ENCODE assay signal across 8 cellular contexts in genomic region chr3:186826978-186827857, GRCh38. TPM values are rescaled to one million over a fixed set of nuclear protein-coding genes. Genes with fewer than 3 reads are reported as not detected.
A peak's percentile ranks its signal among the peaks of the same experiment; 100 is the strongest.
DNase-seq lines count a peak whose midpoint lies in the region; ATAC-seq and TF ChIP-seq lines count a peak whose summit lies in the region.

No MANE protein-coding gene starts in this region.

- H3K27ac Mint-ChIP-seq in chondrocyte (ENCODE audit: unreplicated experiment): no peak overlapping the region

- no peaks in the 10 kb centered on the region for H3K9me3 Mint-ChIP-seq in chondrocyte (ENCODE audit: low read depth)

- peaks cover 36% of the 10 kb centered on the region for H3K27me3 Mint-ChIP-seq in chondrocyte (ENCODE audit: low read depth)

- DNase-seq in AG10803 (ENCODE audit: low read depth) (peak; percentile 74), NCI-H460 (ENCODE audit: extremely low read depth, low read depth) (peak; percentile 72), chondrocyte (ENCODE audit: low spot score) (peak; percentile 89), kidney tubule cell (ENCODE audit: low spot score) (peak; percentile 89)
- peak; percentile 66 to 72 for DNase-seq in activated CD4-positive, alpha-beta T cell treated with anti-CD3 and anti-CD28 coated beads for 24 hours (ENCODE audit: low read depth in 2 of 2)
- peak; percentile 62 to 63 for DNase-seq in stimulated activated CD4-positive, alpha-beta T cell treated with anti-CD3 and anti-CD28 coated beads, Interleukin-1b, Interleukin-23, amount 100 ng/mL, for 1 hour (ENCODE audit: low read depth in 2 of 2)

- ATAC-seq in HG03378 (IDR thresholded peaks at IDR 0.05; ENCODE audit: unreplicated experiment): peak; percentile 48

- H3K4me3 ChIP-seq in AG10803 (ENCODE audit: low read length): peak overlapping the region; percentile 60

- no peaks in the 10 kb centered on the region for H3K36me3 Mint-ChIP-seq in chondrocyte (ENCODE audit: low read depth)

- peaks cover 39% of the 10 kb centered on the region for H3K4me1 Mint-ChIP-seq in chondrocyte (ENCODE audit: low read depth)

- H3K4me3 Mint-ChIP-seq in chondrocyte (ENCODE audit: unreplicated experiment): peak overlapping the region; percentile 70

- TF ChIP-seq CTCF in AG10803 (conservative IDR thresholded peaks at IDR 0.05; ENCODE audit: low read length) (no peak), chondrocyte (IDR thresholded peaks at IDR 0.05) (peak; percentile 9)

- peak; percentile 25 for TF ChIP-seq POLR2A in GM19099 (IDR thresholded peaks at IDR 0.05; ENCODE audit: extremely low read depth, insufficient read length, low read depth)

RNA-seq across cellular contexts. Expression of gene ADIPOQ, which starts 15.3 kb away (rescaled TPM):
- not detected in 2 replicates for total RNA-seq in NCI-H460 (2014; rRNA removed; shearing (Covaris generic))
- polyA plus RNA-seq in NCI-H460 (2014; cell fraction: nucleus; rRNA removed): not detected in 2 replicates
- total RNA-seq in chondrocyte: 0.05 TPM in 1 of 3 replicates, not detected in the others

RNA-seq across cellular contexts. Expression of gene RFC4, which starts 20.9 kb away (rescaled TPM):
- total RNA-seq in NCI-H460 (2014; rRNA removed; shearing (Covaris generic)): 50.3 and 65.4 TPM in 2 replicates
- polyA plus RNA-seq in NCI-H460 (2014; cell fraction: nucleus; rRNA removed): 148 and 180 TPM in 2 replicates
- total RNA-seq in chondrocyte: 12.4 to 24.2 TPM (median 15.8 TPM) in 3 replicates

RNA-seq across cellular contexts. Expression of gene EIF4A2, which starts 43.8 kb away (rescaled TPM):
- 276 and 323 TPM in 2 replicates for total RNA-seq in NCI-H460 (2014; rRNA removed; shearing (Covaris generic))
- polyA plus RNA-seq in NCI-H460 (2014; cell fraction: nucleus; rRNA removed): 783 and 1,001 TPM in 2 replicates
- total RNA-seq in chondrocyte: 311 to 422 TPM (median 322 TPM) in 3 replicates

Comparison
In these comparisons a context has a peak if more than half of its experiments do, and no peak if none do; other contexts are left out.
1. Peak in every context shown above with its lines: DNase-seq, ATAC-seq and H3K4me3 ChIP-seq.